8 cellular contexts compared by ENCODE assay signal in the genomic region with DNA sequence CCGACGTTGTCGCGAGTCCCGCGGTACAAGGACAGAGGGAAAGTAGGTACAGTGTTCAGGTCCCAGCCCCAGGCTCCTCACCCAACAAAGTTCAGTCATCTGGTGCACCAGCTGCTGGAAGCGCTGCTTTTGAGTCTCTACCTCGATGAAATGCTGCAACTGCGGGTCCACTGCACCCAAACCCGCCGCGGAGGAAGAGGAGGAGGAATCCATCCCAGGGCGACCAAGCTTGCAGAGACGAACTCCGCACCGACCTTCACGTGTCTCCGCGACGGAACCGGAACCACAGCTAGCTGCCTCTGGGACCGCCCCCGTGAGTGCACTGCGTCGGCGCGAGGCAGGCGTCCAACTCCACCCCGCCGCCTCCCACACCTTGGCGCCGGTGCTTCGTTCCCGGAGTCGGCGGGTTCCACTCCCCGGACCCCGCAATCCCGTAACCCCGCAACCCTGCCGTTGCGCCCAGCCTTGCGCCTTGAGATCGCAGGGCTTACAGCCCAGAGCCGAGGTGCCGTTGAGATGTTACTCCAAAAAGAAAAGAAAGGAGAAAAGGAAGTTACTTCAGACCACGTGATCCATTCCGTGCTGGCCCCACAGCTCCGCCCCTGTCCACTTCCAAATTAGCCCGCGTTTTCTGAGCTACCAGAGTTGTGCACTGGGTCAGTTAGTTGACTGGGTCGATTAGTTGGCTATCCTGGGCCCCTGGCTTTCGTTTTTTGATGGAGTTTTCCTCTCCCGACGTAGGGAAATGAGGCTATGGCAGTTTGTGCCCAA. TPM values are rescaled to one million over a fixed set of nuclear protein-coding genes. Genes with fewer than 3 reads are reported as not detected.
A peak's percentile ranks its signal among the peaks of the same experiment; 100 is the strongest.
DNase-seq lines count a peak whose midpoint lies in the region; ATAC-seq and TF ChIP-seq lines count a peak whose summit lies in the region.

A gene with protein sequence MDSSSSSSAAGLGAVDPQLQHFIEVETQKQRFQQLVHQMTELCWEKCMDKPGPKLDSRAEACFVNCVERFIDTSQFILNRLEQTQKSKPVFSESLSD (minus strand): TSS at position 291 of the 771 bp plus-strand sequence. CDS start 78 bp downstream, at position 213.

- no peaks in the 10 kb centered on the region for H3K27me3 ChIP-seq in layer of hippocampus (ENCODE audit: control insufficient read depth, insufficient read depth, low read length)

- H3K4me3 ChIP-seq in AG10803 (ENCODE audit: low read length) = peak within 1 kb of the TSS; percentile 78

- DNase-seq in AG10803 (ENCODE audit: low read depth) = peak; percentile 57
- peak; percentile 34 for DNase-seq in NCI-H345 treated with DMSO at 0.1 percent for 48 hours (lab: John Stamatoyannopoulos, UW; ENCODE audit: unreplicated experiment)
- DNase-seq in activated CD4-positive, alpha-beta T cell treated with anti-CD3 and anti-CD28 coated beads for 24 hours (ENCODE audit: low read depth in 2 of 2) = peak; percentile 63 to 66
- DNase-seq in chondrocyte (ENCODE audit: low spot score) = no peak
- peak; percentile 56 to 67 for DNase-seq in stimulated activated CD4-positive, alpha-beta T cell treated with anti-CD3 and anti-CD28 coated beads, Interleukin-1b, Interleukin-23, amount 100 ng/mL, for 4 hours (ENCODE audit: low read depth in 2 of 2)

- H3K27ac ChIP-seq in layer of hippocampus (ENCODE audit: low read depth, low read length) = peak within 1 kb of the TSS; percentile 86

- ATAC-seq in GM19035 (IDR thresholded peaks at IDR 0.05; ENCODE audit: unreplicated experiment) (peak; percentile 99), HG03280 (IDR thresholded peaks at IDR 0.05; ENCODE audit: unreplicated experiment) (peak; percentile 100)

- H3K36me3 Mint-ChIP-seq in chondrocyte (ENCODE audit: low read depth) = peaks cover 2% of the 10 kb centered on the region

- H3K27me3 Mint-ChIP-seq in chondrocyte (ENCODE audit: low read depth) = no peaks in the 10 kb centered on the region

- peak within 1 kb of the TSS; percentile 88 for H3K4me3 Mint-ChIP-seq in chondrocyte (ENCODE audit: unreplicated experiment)

- peaks cover 4% of the 10 kb centered on the region for H3K9me3 Mint-ChIP-seq in chondrocyte (ENCODE audit: low read depth)

- peaks cover 6% of the 10 kb centered on the region for H3K4me1 Mint-ChIP-seq in chondrocyte (ENCODE audit: low read depth)

- peak within 1 kb of the TSS; percentile 75 for H3K27ac Mint-ChIP-seq in chondrocyte (ENCODE audit: unreplicated experiment)

- no peak for TF ChIP-seq CTCF in AG10803 (conservative IDR thresholded peaks at IDR 0.05; ENCODE audit: low read length)
- TF ChIP-seq CTCF in chondrocyte (IDR thresholded peaks at IDR 0.05) = no peak

RNA-seq across cellular contexts. Expression of the gene that starts here (rescaled TPM):
- total RNA-seq in chondrocyte = 9.2 to 12.9 TPM (median 11.0 TPM) in 3 replicates
